In the genomic region with DNA sequence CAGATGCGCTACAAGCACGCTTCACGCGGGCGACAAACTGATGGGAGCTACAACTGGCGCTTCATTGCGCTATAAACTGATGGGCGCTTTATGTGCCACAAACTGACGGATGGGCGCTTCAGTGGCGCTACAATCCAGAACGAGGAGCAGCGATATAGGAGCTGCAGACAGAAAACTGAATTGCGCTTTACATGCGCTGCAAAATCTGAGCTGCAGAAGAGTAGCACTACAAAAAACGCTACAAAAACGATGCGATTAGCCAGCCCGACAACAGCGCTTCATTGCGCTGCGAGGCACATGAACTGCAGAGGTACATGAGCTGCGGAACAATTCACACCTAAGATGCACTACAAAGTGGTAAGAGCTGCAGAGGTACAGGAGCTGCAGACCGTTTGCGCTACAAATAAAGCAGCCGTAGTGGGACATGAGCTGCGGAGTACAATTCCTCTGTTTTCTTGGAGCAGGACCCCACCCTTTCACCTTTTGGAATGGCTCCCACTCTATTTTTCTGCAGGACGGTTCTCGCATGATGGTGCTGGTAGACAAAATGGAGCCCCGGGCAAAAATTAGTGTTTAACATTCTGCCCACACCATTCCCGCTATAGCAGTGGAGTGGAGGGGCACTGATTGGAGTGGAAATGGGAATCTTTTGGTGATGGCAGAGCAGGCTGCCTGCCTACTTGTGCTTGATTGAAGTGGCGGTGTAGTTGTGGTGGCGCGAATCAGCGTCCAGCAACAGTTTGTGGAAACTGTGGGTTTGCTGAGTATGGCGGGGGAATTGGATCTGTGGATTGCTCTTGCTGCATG, we compare ENCODE assay signal across 8 cellular contexts. TPM values are rescaled to one million over a fixed set of nuclear protein-coding genes. Genes with fewer than 3 reads are reported as not detected.
A peak's percentile ranks its signal among the peaks of the same experiment; 100 is the strongest.
DNase-seq lines count a peak whose midpoint lies in the region; ATAC-seq and TF ChIP-seq lines count a peak whose summit lies in the region.

No MANE protein-coding gene starts in this region.

- no peaks in the 10 kb centered on the region for H3K4me1 ChIP-seq in uterus

- H3K27ac ChIP-seq in VCaP: peak overlapping the region; percentile 87
- H3K27ac ChIP-seq in uterus: peak overlapping the region; percentile 66 to 78

- no peaks in the 10 kb centered on the region for H3K27me3 ChIP-seq in uterus

- H3K36me3 Mint-ChIP-seq in CD14-positive monocyte: peaks cover 0 to 4% of the 10 kb centered on the region in 2 donors

- no peak for ATAC-seq in HG02870 (IDR thresholded peaks at IDR 0.05; ENCODE audit: unreplicated experiment)
- ATAC-seq in GM18511 (IDR thresholded peaks at IDR 0.05; ENCODE audit: unreplicated experiment): no peak

- DNase-seq in CD14-positive monocyte (ENCODE audit: low spot score) (no peak), HK-2 (ENCODE audit: unreplicated experiment) (peak; percentile 32), myocyte (ENCODE audit: low read depth) (peak; percentile 49), uterus (peak in 1 of 2 donors; percentile 17)
- peak; percentile 2 for DNase-seq in effector CD4-positive, alpha-beta T cell

- peaks cover 29% of the 10 kb centered on the region for H3K4me1 Mint-ChIP-seq in CD14-positive monocyte

- peak overlapping the region; percentile 81 to 89 for H3K4me3 Mint-ChIP-seq in CD14-positive monocyte

- H3K36me3 ChIP-seq in uterus: no peaks in the 10 kb centered on the region

- H3K9me3 ChIP-seq in uterus: no peaks in the 10 kb centered on the region

- H3K9me3 Mint-ChIP-seq in CD14-positive monocyte: peaks cover 3 to 25% (median 13%) of the 10 kb centered on the region in 7 donors

- no peak for TF ChIP-seq POLR2A in uterus (IDR thresholded peaks at IDR 0.05)

- peaks cover 40 to 48% (median 43%) of the 10 kb centered on the region in 3 donors for H3K27me3 Mint-ChIP-seq in CD14-positive monocyte (ENCODE audit: low read depth in 3 of 3)

- peak overlapping the region in 3 of 7 donors; percentile 3 to 26 (median 9) for H3K27ac Mint-ChIP-seq in CD14-positive monocyte

- peak overlapping the region; percentile 46 to 60 for H3K4me3 ChIP-seq in uterus

- no peak for TF ChIP-seq CTCF in CD14-positive monocyte (IDR thresholded peaks at IDR 0.05)
- no peak for TF ChIP-seq CTCF in VCaP (conservative IDR thresholded peaks at IDR 0.05)
- no peak for TF ChIP-seq CTCF in uterus (IDR thresholded peaks at IDR 0.05)

- intact Hi-C loops in CD14-positive monocyte (cut with micrococcal nuclease) (no loop called here), uterus (cut with DNase I; ENCODE audit: low total_unique reads) (no loop called here)

RNA-seq across cellular contexts. Expression of gene SGCE, which starts 1.2 kb away (rescaled TPM):
- not detected for polyA plus RNA-seq in CD14-positive monocyte
- 64.9 and 87.6 TPM in 2 replicates for total RNA-seq in myocyte
- 41.8 TPM for polyA plus RNA-seq in myocyte (2012)
- 100 to 1,000 TPM; 118 to 790 (median 182) TPM for total RNA-seq in uterus
